24 cellular contexts compared by ENCODE assay signal in the genomic region with DNA sequence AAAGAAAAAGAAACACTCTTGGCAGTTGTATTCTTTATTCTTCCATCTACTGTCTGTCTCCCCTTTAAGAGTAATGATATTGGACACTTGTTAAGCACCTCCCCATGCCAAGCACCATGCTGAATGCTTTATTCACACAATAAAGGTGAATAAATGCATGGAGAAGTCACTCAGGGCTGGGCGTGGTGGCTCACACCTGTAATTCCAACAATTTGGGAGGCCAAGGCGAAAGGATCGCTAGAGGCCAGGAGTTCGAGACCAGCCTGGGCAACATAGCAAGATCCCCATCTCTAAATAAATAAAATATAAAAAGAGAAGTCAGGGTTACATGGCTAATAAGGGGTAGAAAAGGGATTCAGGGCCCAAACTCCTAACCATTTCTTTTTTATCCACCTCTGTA. TPM values are rescaled to one million over a fixed set of nuclear protein-coding genes. Genes with fewer than 3 reads are reported as not detected.
"Had no signal": no experiment of that assay in that cellular context is flagged by ENCODE, and none has a peak within 500 bp of the region (broad histone marks: within the 10 kb centered on the region; RNA-seq: fewer than 3 reads in every experiment).

No MANE protein-coding gene starts in this region.

- H3K4me3 ChIP-seq: colonic mucosa, hepatocyte, sigmoid colon, skin epidermis, stomach, thoracic aorta had no signal

- H3K9me3 ChIP-seq: colonic mucosa, sigmoid colon, stomach, thoracic aorta had no signal

- H3K27ac Mint-ChIP-seq: type B pancreatic cell had no signal

- H3K4me1 ChIP-seq: colonic mucosa, sigmoid colon had no signal

- H3K27me3 Mint-ChIP-seq: naive B cell, type B pancreatic cell had no signal

- H3K4me3 Mint-ChIP-seq: neural crest cell, type B pancreatic cell had no signal

- H3K27me3 ChIP-seq: colonic mucosa, hepatocyte, sigmoid colon, stomach had no signal

- H3K27ac ChIP-seq: colonic mucosa, hepatocyte, sigmoid colon, skin epidermis, stomach, thoracic aorta had no signal

- H3K4me1 Mint-ChIP-seq: neural crest cell had no signal

- DNase-seq: colonic mucosa; dermis blood vessel endothelial cell; foreskin melanocyte; head of caudate nucleus; kidney glomerular epithelial cell; mesendoderm; naive B cell; sigmoid colon; stimulated activated CD4-positive, alpha-beta T cell treated with anti-CD3 and anti-CD28 coated beads, Interleukin-2, amount 100 ng/mL, for 24 hours; stimulated activated CD4-positive, alpha-beta T cell treated with anti-CD3 and anti-CD28 coated beads, Interleukin-4, amount 100 ng/mL, for 4 hours; stimulated activated naive CD4-positive, alpha-beta T cell; stomach; substantia nigra had no signal

RNA-seq across cellular contexts. Expression of a gene that starts 42.0 kb away (rescaled TPM):
- total RNA-seq: colonic mucosa, dermis blood vessel endothelial cell, endothelial cell of umbilical vein, hepatocyte, liver, lung microvascular endothelial cell, neural crest cell, osteocyte, pulmonary artery endothelial cell, sigmoid colon, stomach, thoracic aorta had no signal
- polyA plus RNA-seq: endothelial cell of umbilical vein, esophagus, hepatocyte, liver, sigmoid colon, stomach had no signal

RNA-seq across cellular contexts. Expression of a gene that starts 49.5 kb away (rescaled TPM):
- total RNA-seq: liver, lung microvascular endothelial cell had no signal
- polyA plus RNA-seq: liver had no signal
